17 cellular contexts compared by ENCODE assay signal in the genomic region with DNA sequence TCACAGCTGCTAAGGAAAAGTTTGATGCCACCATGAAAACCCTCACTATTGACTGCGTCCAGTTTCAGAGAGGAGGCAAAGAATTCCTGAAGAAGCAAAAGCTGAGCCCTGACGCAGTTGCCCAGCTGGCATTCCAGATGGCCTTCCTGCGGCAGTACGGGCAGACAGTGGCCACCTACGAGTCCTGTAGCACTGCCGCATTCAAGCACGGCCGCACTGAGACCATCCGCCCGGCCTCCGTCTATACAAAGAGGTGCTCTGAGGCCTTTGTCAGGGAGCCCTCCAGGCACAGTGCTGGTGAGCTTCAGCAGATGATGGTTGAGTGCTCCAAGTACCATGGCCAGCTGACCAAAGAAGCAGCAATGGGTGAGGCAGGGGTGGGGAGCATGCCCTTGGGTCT. TPM values are rescaled to one million over a fixed set of nuclear protein-coding genes. Genes with fewer than 3 reads are reported as not detected.
DNase-seq lines count a peak whose midpoint lies in the region; ATAC-seq and TF ChIP-seq lines count a peak whose summit lies in the region.
"Had no signal": no experiment of that assay in that cellular context is flagged by ENCODE, and none has a peak within 500 bp of the region (broad histone marks: within the 10 kb centered on the region; RNA-seq: fewer than 3 reads in every experiment).

No MANE protein-coding gene starts in this region.

- no peaks in the 10 kb centered on the region for H3K27me3 Mint-ChIP-seq in CD8-positive, alpha-beta memory T cell
- H3K27me3 Mint-ChIP-seq: B cell; CD4-positive, alpha-beta T cell had no signal

- no peak for TF ChIP-seq RAD21 in HCT116 (IDR thresholded peaks at IDR 0.05; ENCODE audit: low read depth)

- H4K20me1 ChIP-seq in HCT116 (ENCODE audit: insufficient read depth), result no peaks in the 10 kb centered on the region

- no peak overlapping the region for H3K4me3 Mint-ChIP-seq in CD8-positive, alpha-beta memory T cell
- H3K4me3 Mint-ChIP-seq: B cell; CD4-positive, alpha-beta T cell; CD8-positive, alpha-beta T cell had no signal

- TF ChIP-seq CTCF in HCT116 (IDR thresholded peaks at IDR 0.05 in 2 of 3, conservative IDR thresholded peaks at IDR 0.05 in 1 of 3; ENCODE audit: borderline replicate concordance in 1 of 3, insufficient read depth in 1 of 3, low read depth in 2 of 3, low read length in 2 of 3) (no peak), coronary artery (IDR thresholded peaks at IDR 0.05) (no peak)

- H3K9me2 ChIP-seq in HCT116 (ENCODE audit: insufficient read depth), result no peaks in the 10 kb centered on the region

- H3K27ac Mint-ChIP-seq in CD8-positive, alpha-beta memory T cell, result no peak overlapping the region
- H3K27ac Mint-ChIP-seq: B cell; CD4-positive, alpha-beta T cell; CD8-positive, alpha-beta T cell had no signal

- POLR2A ChIA-PET in HCT116 (lab: Charles Lee), result no interaction called here
- POLR2A ChIA-PET in CD8-positive, alpha-beta memory T cell (lab: Charles Lee), result no interaction called here

- no TSS peak for BruUV-seq in HCT116 (replicated peaks; lab: Mats Ljungman, UMichigan)

- no peak for TF ChIP-seq POLR2A in HCT116 (IDR thresholded peaks at IDR 0.05; ENCODE audit: borderline replicate concordance, extremely low read depth, insufficient read depth, insufficient read length)

- intact Hi-C loops in HCT116 (cut with micrococcal nuclease), result no loop called here
- intact Hi-C loops in aorta (cut with DNase I), result no loop called here

- WGBS in aorta, 2 donors, result 95 to 96% methylated on average over 11 of the region's 11 CpGs

- DNase-seq in HCT116 (ENCODE audit: low read depth, low spot score) (no peak), coronary artery (ENCODE audit: low spot score) (peak; percentile 46), left lobe of liver (ENCODE audit: low spot score) (no peak), aorta (no peak), DMS 273 treated with DMSO at 0.1 percent for 48 hours (lab: John Stamatoyannopoulos, UW) (no peak)
- DNase-seq in CD8-positive, alpha-beta memory T cell, result no peak
- DNase-seq: AML-193; CD4-positive, alpha-beta T cell; CD8-positive, alpha-beta T cell; COR-L47; DMS79 treated with DMSO at 0.1 percent for 48 hours; GF-D8 had no signal

- CTCF ChIA-PET in HCT116 (lab: Charles Lee), result no interaction called here
- CTCF ChIA-PET in CD8-positive, alpha-beta memory T cell (lab: Charles Lee), result interaction anchor here (0.5 kb wide), 1 partner anchor 1240 kb away, joined by 4 read pairs; no protein-coding TSS in a partner anchor

- H2AFZ ChIP-seq in HCT116 (ENCODE audit: low read depth, low read length, poor library complexity, severe bottlenecking), result no peak overlapping the region

- peaks cover 4 to 12% (median 8%) of the 10 kb centered on the region in 5 donors for H3K9me3 Mint-ChIP-seq in CD8-positive, alpha-beta memory T cell

- no peaks in the 10 kb centered on the region for H3K79me2 ChIP-seq in HCT116 (ENCODE audit: insufficient read depth, low read length)

- RAD21 ChIA-PET in HCT116 (lab: Charles Lee; ENCODE audit: low non-redundant PET in 1 of 2, low total read pairs in 2 of 2, uncharacterized antibody in 2 of 2, unreplicated experiment in 2 of 2), result no interaction called here

- H3K4me2 ChIP-seq in HCT116 (ENCODE audit: low read length), result no peak overlapping the region
- H3K4me2 ChIP-seq: A549; BLaER1 treated with 17β-estradiol and CSF1 and Interleukin-3, amounts not matched to agents 10 nM and 100 nM had no signal

- no peaks in the 10 kb centered on the region for H3K4me1 Mint-ChIP-seq in CD8-positive, alpha-beta memory T cell
- H3K4me1 Mint-ChIP-seq: B cell had no signal

- H3K4me3 ChIP-seq in HCT116 (replicated peaks in 1 of 2; ENCODE audit: low read depth in 1 of 2, low read length in 2 of 2) (no peak overlapping the region), coronary artery (no peak overlapping the region), aorta (ENCODE audit: low read length in 2 of 2) (no peak overlapping the region)
- no peak overlapping the region for H3K4me3 ChIP-seq in CD8-positive, alpha-beta memory T cell (ENCODE audit: low read length)
- H3K4me3 ChIP-seq: A549; BLaER1 treated with 17β-estradiol and CSF1 and Interleukin-3, amounts not matched to agents 10 nM and 100 nM had no signal

- peaks cover 10 to 19% of the 10 kb centered on the region in 2 experiments; a peak in 3 of 4 replicates for H3K36me3 ChIP-seq in HCT116 (ENCODE audit: control insufficient read depth in 1 of 2, insufficient read depth in 2 of 2, low read length in 2 of 2)
- peaks cover 6 to 12% of the 10 kb centered on the region in 2 donors for H3K36me3 ChIP-seq in aorta (ENCODE audit: control insufficient read depth in 1 of 2, insufficient read depth in 2 of 2, low read length in 1 of 2)
- H3K36me3 ChIP-seq in CD8-positive, alpha-beta memory T cell (ENCODE audit: insufficient read depth, low read length), result peaks cover 54% of the 10 kb centered on the region

- H3K27ac ChIP-seq in HCT116 (ENCODE audit: low read depth, low read length), result no peak overlapping the region
- no peak overlapping the region for H3K27ac ChIP-seq in coronary artery
- H3K27ac ChIP-seq in aorta (ENCODE audit: low read depth in 1 of 2, low read length in 2 of 2), result no peak overlapping the region
- H3K27ac ChIP-seq in CD8-positive, alpha-beta memory T cell (ENCODE audit: low read depth, low read length), result no peak overlapping the region
- H3K27ac ChIP-seq: 22Rv1; A549; BLaER1 treated with 17β-estradiol and CSF1 and Interleukin-3, amounts not matched to agents 10 nM and 100 nM; C4-2B had no signal

- H3K9ac ChIP-seq in HCT116 (ENCODE audit: low read length), result no peak overlapping the region
- H3K9ac ChIP-seq: BLaER1 treated with 17β-estradiol and CSF1 and Interleukin-3, amounts not matched to agents 10 nM and 100 nM had no signal

- ATAC-seq in HCT116, result no peak
- peak; percentile 13 for ATAC-seq in left lobe of liver
- no peak for ATAC-seq in aorta (ENCODE audit: low FRiP score)
- ATAC-seq: A549; CD8-positive, alpha-beta T cell had no signal

- H3K9me3 ChIP-seq in HCT116 (ENCODE audit: control insufficient read depth in 1 of 2, insufficient read depth in 1 of 2, low read depth in 1 of 2, low read length in 2 of 2), result peaks cover 0 to 4% of the 10 kb centered on the region in 2 experiments; a peak in 1 of 4 replicates
- H3K9me3 ChIP-seq in aorta (ENCODE audit: control insufficient read depth, low read length), result peaks cover 2% of the 10 kb centered on the region
- peaks cover 10% of the 10 kb centered on the region for H3K9me3 ChIP-seq in CD8-positive, alpha-beta memory T cell (ENCODE audit: low read length)

- H3K27me3 ChIP-seq in HCT116 (ENCODE audit: insufficient read depth, low read length) (no peaks in the 10 kb centered on the region), aorta (ENCODE audit: control insufficient read depth in 1 of 2, insufficient read depth in 2 of 2, low read length in 1 of 2) (no peaks in the 10 kb centered on the region)
- no peaks in the 10 kb centered on the region for H3K27me3 ChIP-seq in CD8-positive, alpha-beta memory T cell (ENCODE audit: insufficient read depth, low read length, poor library complexity, severe bottlenecking)
- H3K27me3 ChIP-seq: BLaER1 treated with 17β-estradiol and CSF1 and Interleukin-3, amounts not matched to agents 10 nM and 100 nM had no signal

- no peaks in the 10 kb centered on the region for H3K4me1 ChIP-seq in HCT116 (ENCODE audit: control insufficient read depth in 1 of 2, insufficient read depth in 2 of 2, low read length in 2 of 2)
- no peaks in the 10 kb centered on the region for H3K4me1 ChIP-seq in aorta (ENCODE audit: control insufficient read depth in 1 of 2, insufficient read depth in 2 of 2, low read length in 2 of 2)
- H3K4me1 ChIP-seq in CD8-positive, alpha-beta memory T cell (ENCODE audit: insufficient read depth, low read length), result no peaks in the 10 kb centered on the region
- H3K4me1 ChIP-seq: A549 had no signal

- peaks cover 27 to 91% (median 30%) of the 10 kb centered on the region in 3 donors for H3K36me3 Mint-ChIP-seq in CD8-positive, alpha-beta memory T cell

RNA-seq across cellular contexts. Expression of gene CZIB, which starts 9.5 kb away (rescaled TPM):
- total RNA-seq in HCT116 (2021; ENCODE audit: unreplicated experiment) (43.1 TPM), left lobe of liver (27.7 TPM), aorta (10 to 100 TPM; 45.6 to 66.5 TPM)
- polyA plus RNA-seq in HCT116 (2012), result 30.5 and 38.8 TPM in 2 replicates
- polyA plus RNA-seq in aorta, result 100 to 1,000 TPM in 1 of 2 donors, 10 to 100 TPM in 1; 89.7 to 126 TPM
- total RNA-seq in CD8-positive, alpha-beta memory T cell, result 10 to 100 TPM; 58.0 to 58.4 TPM
- polyA plus RNA-seq in CD8-positive, alpha-beta memory T cell, result 60.4 TPM

RNA-seq across cellular contexts. Expression of gene CPT2, which starts 14.3 kb away (rescaled TPM):
- 18.1 TPM for total RNA-seq in HCT116 (2021; ENCODE audit: unreplicated experiment)
- polyA plus RNA-seq in HCT116 (2012), result 9.1 and 12.6 TPM in 2 replicates
- 96.0 TPM for total RNA-seq in left lobe of liver
- total RNA-seq in aorta, result 10 to 100 TPM in 1 of 2 donors, 1 to 10 TPM in 1; 9.2 to 10.5 TPM
- 10 to 100 TPM in 1 of 2 donors, 1 to 10 TPM in 1; 7.8 to 12.8 TPM for polyA plus RNA-seq in aorta
- total RNA-seq in CD8-positive, alpha-beta memory T cell, result 10 to 100 TPM; 20.5 to 21.4 TPM
- 19.4 TPM for polyA plus RNA-seq in CD8-positive, alpha-beta memory T cell

RNA-seq across cellular contexts. Expression of gene MAGOH, which starts 27.4 kb away (rescaled TPM):
- total RNA-seq in HCT116 (2021; ENCODE audit: unreplicated experiment) (63.7 TPM), left lobe of liver (15.3 TPM), aorta (10 to 100 TPM; 26.7 to 32.0 TPM)
- polyA plus RNA-seq in HCT116 (2012), result 83.9 and 101 TPM in 2 replicates
- polyA plus RNA-seq in aorta, result 10 to 100 TPM; 46.3 to 65.2 TPM
- 100 to 1,000 TPM; 127 to 129 TPM for total RNA-seq in CD8-positive, alpha-beta memory T cell
- polyA plus RNA-seq in CD8-positive, alpha-beta memory T cell, result 121 TPM
